In the genomic region with DNA sequence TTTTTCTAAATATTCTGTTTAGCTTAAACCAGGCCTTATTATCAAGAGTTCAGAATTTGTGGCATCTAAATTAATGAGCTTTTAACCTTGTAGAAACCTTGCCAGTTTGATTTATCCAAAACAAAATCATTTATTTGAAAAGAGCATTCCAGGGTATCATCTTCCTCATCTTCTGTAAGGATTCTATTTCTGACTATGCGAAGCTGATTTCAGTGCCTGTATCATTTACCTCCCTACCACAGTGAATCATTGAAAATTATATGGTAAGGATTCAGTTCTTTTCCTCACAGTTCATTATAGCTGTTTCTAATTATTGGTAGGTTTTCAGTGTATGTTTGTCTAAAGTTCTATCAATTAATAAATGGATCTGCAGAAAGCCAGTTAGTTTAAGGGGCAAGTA, we compare ENCODE assay signal across 24 cellular contexts.
"Had no signal": no experiment of that assay in that cellular context is flagged by ENCODE, and none has a peak within 500 bp of the region (broad histone marks: within the 10 kb centered on the region; RNA-seq: fewer than 3 reads in every experiment).

No MANE protein-coding gene starts in this region.

- H3K4me1 Mint-ChIP-seq: central memory CD8-positive, alpha-beta T cell had no signal

- H3K9me3 Mint-ChIP-seq: activated naive CD4-positive, alpha-beta T cell treated with anti-CD3 and anti-CD28 coated beads for 36 hours; activated naive CD8-positive, alpha-beta T cell treated with anti-CD3 and anti-CD28 coated beads for 36 hours; activated T-helper 1 cell treated with anti-CD3 and anti-CD28 coated beads, Interleukin-12 subunit alpha, Interleukin-12 subunit beta, Interleukin-2, Interleukin-4 antibody, amounts not matched to agents 30 ng/mL and 10 ng/mL and 1 ng/mL, durations not matched to agents 14 hours and 24 hours and 36 hours; central memory CD8-positive, alpha-beta T cell; immature natural killer cell; mesothelial cell of epicardium; naive thymus-derived CD4-positive, alpha-beta T cell; neural progenitor cell; stimulated activated effector memory CD8-positive, alpha-beta T cell treated with anti-CD3 and anti-CD28 coated beads, Interleukin-12 subunit alpha, Interleukin-12 subunit beta, amount 100 ng/mL, for 72 hours; stimulated activated naive CD8-positive, alpha-beta T cell treated with anti-CD3 and anti-CD28 coated beads, Interleukin-15, Interleukin-2, amounts not matched to agents 100 ng/mL and 50 ng/mL, for 24 hours had no signal

- H3K27ac Mint-ChIP-seq: activated naive CD4-positive, alpha-beta T cell treated with anti-CD3 and anti-CD28 coated beads for 36 hours; activated naive CD8-positive, alpha-beta T cell treated with anti-CD3 and anti-CD28 coated beads for 36 hours; activated T-helper 1 cell treated with anti-CD3 and anti-CD28 coated beads, Interleukin-12 subunit alpha, Interleukin-12 subunit beta, Interleukin-2, Interleukin-4 antibody, amounts not matched to agents 30 ng/mL and 10 ng/mL and 1 ng/mL, durations not matched to agents 14 hours and 24 hours and 36 hours; neural progenitor cell; stimulated activated effector memory CD8-positive, alpha-beta T cell treated with anti-CD3 and anti-CD28 coated beads, Interleukin-12 subunit alpha, Interleukin-12 subunit beta, amount 100 ng/mL, for 72 hours; stimulated activated naive CD8-positive, alpha-beta T cell treated with anti-CD3 and anti-CD28 coated beads, Interleukin-15, Interleukin-2, amounts not matched to agents 100 ng/mL and 50 ng/mL, for 24 hours had no signal

- ATAC-seq: left colon; naive thymus-derived CD4-positive, alpha-beta T cell; stimulated activated effector memory CD8-positive, alpha-beta T cell treated with anti-CD3 and anti-CD28 coated beads, Interleukin-12 subunit alpha, Interleukin-12 subunit beta, amount 100 ng/mL, for 72 hours had no signal

- H3K27me3 Mint-ChIP-seq: activated naive CD8-positive, alpha-beta T cell treated with anti-CD3 and anti-CD28 coated beads for 36 hours; central memory CD8-positive, alpha-beta T cell; naive thymus-derived CD4-positive, alpha-beta T cell; stimulated activated naive CD8-positive, alpha-beta T cell treated with anti-CD3 and anti-CD28 coated beads, Interleukin-15, Interleukin-2, amounts not matched to agents 100 ng/mL and 50 ng/mL, for 24 hours had no signal

- H3K4me3 Mint-ChIP-seq: activated naive CD4-positive, alpha-beta T cell treated with anti-CD3 and anti-CD28 coated beads for 36 hours; activated naive CD8-positive, alpha-beta T cell treated with anti-CD3 and anti-CD28 coated beads for 36 hours; activated T-helper 1 cell treated with anti-CD3 and anti-CD28 coated beads, Interleukin-12 subunit alpha, Interleukin-12 subunit beta, Interleukin-2, Interleukin-4 antibody, amounts not matched to agents 30 ng/mL and 10 ng/mL and 1 ng/mL, durations not matched to agents 14 hours and 24 hours and 36 hours; central memory CD8-positive, alpha-beta T cell; immature natural killer cell; mesothelial cell of epicardium; naive thymus-derived CD4-positive, alpha-beta T cell; neural progenitor cell; stimulated activated effector memory CD8-positive, alpha-beta T cell treated with anti-CD3 and anti-CD28 coated beads, Interleukin-12 subunit alpha, Interleukin-12 subunit beta, amount 100 ng/mL, for 72 hours; stimulated activated naive CD8-positive, alpha-beta T cell treated with anti-CD3 and anti-CD28 coated beads, Interleukin-15, Interleukin-2, amounts not matched to agents 100 ng/mL and 50 ng/mL, for 24 hours had no signal

- DNase-seq: activated CD4-positive, alpha-beta T cell treated with anti-CD3 and anti-CD28 coated beads for 4 hours; activated CD4-positive, alpha-beta T cell treated with anti-CD3 and anti-CD28 coated beads, Interleukin-2, amount 50 U/mL, for 4 hours; activated effector memory CD4-positive, alpha-beta T cell treated with anti-CD3 and anti-CD28 coated beads, Interleukin-2, amount 50 U/mL, for 16 hours; activated naive CD4-positive, alpha-beta T cell treated with anti-CD3 and anti-CD28 coated beads for 36 hours; activated naive CD8-positive, alpha-beta T cell treated with anti-CD3 and anti-CD28 coated beads for 36 hours; adrenal gland; effector memory CD4-positive, alpha-beta T cell; head of caudate nucleus; hypothalamus; immature natural killer cell; kidney; left colon; naive thymus-derived CD4-positive, alpha-beta T cell; occipital lobe; stimulated activated CD4-positive, alpha-beta T cell treated with anti-CD3 and anti-CD28 coated beads, Interleukin-12 subunit alpha, Interleukin-12 subunit beta, amount 100 ng/mL, for 4 hours; stimulated activated CD4-positive, alpha-beta T cell treated with anti-CD3 and anti-CD28 coated beads, Interleukin-4, amount 100 ng/mL, for 24 hours; T-helper 9 cell; upper lobe of left lung had no signal
